In the genomic region with DNA sequence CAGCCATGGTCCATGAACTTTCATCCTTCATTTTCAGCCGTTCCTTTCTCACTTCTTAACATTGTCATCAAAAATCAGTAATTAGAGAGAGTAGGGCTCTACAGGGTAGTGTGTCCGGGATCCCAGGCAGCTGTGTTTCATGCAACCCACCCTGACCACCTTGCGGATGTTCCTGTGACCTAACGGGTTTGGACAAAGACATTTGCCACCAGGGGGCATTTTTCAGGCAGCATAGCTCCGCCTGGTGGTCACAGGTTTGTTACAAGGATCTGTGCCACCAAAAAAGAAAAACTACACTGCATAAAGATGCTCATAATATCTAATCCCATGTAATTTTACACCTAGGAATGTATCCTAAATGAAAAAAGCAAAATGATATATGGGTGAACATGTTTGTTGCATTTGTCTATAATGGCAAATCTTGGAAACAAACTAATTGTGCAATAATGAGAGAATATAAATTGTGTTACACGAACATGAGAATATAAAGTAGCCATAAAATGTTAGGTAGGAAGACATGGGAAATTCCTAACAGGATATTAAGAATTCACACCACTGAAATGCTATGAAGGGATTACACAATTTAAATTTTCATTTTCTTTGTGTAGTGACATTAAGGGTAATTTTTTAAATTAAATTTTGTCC, we compare ENCODE assay signal across 8 cellular contexts.
DNase-seq lines count a peak whose midpoint lies in the region; ATAC-seq and TF ChIP-seq lines count a peak whose summit lies in the region.

No MANE protein-coding gene starts in this region.

- peaks cover 0 to 2% (median 0%) of the 10 kb centered on the region in 3 donors for H3K36me3 Mint-ChIP-seq in CD8-positive, alpha-beta memory T cell

- no peaks in the 10 kb centered on the region for H3K9me2 ChIP-seq in GM23248 (ENCODE audit: insufficient read depth)

- no peaks in the 10 kb centered on the region for H3K4me1 ChIP-seq in CD8-positive, alpha-beta memory T cell (ENCODE audit: insufficient read depth, low read length)
- H3K4me1 ChIP-seq in GM23248 (ENCODE audit: insufficient read depth) (peaks cover 9% of the 10 kb centered on the region; the same call in 1 of the 2 replicates), sigmoid colon (no peaks in the 10 kb centered on the region)

- no peak overlapping the region for H3K4me2 ChIP-seq in GM23248 (ENCODE audit: unreplicated experiment)

- no peaks in the 10 kb centered on the region for H3K9me3 Mint-ChIP-seq in CD8-positive, alpha-beta memory T cell

- no peaks in the 10 kb centered on the region for H3K36me3 ChIP-seq in CD8-positive, alpha-beta memory T cell (ENCODE audit: insufficient read depth, low read length)
- H3K36me3 ChIP-seq in GM23248 (ENCODE audit: low read depth): no peaks in the 10 kb centered on the region
- no peaks in the 10 kb centered on the region for H3K36me3 ChIP-seq in sigmoid colon

- H4K20me1 ChIP-seq in GM23248 (ENCODE audit: insufficient read depth): no peaks in the 10 kb centered on the region

- peaks cover 3 to 14% (median 4%) of the 10 kb centered on the region in 3 donors for H3K4me1 Mint-ChIP-seq in CD8-positive, alpha-beta memory T cell

- no peaks in the 10 kb centered on the region for H3F3A ChIP-seq in GM23248 (ENCODE audit: insufficient read depth)

- no peak overlapping the region for H3K27ac Mint-ChIP-seq in CD8-positive, alpha-beta memory T cell

- no peak for TF ChIP-seq EP300 in sigmoid colon (IDR thresholded peaks at IDR 0.05)

- in situ Hi-C loops in GM23248 (cut with MboI): no loop called here

- peak in 4 of 5 donors; percentile 6 to 12 (median 8) for DNase-seq in CD8-positive, alpha-beta memory T cell
- DNase-seq in GM23248: peak; percentile 79
- DNase-seq in NCI-H748 treated with DMSO at 0.1 percent for 48 hours (lab: John Stamatoyannopoulos, UW): peak; percentile 41
- peak; percentile 37 for DNase-seq in activated T-cell treated with anti-CD3 and anti-CD28 coated beads for 24 hours (ENCODE audit: low read depth)
- peak; percentile 33 to 74 for DNase-seq in foreskin fibroblast
- no peak for DNase-seq in sigmoid colon
- no peak for DNase-seq in NCI-H2081 treated with DMSO at 0.1 percent for 48 hours (lab: John Stamatoyannopoulos, UW)

- no peak overlapping the region for H2AFZ ChIP-seq in GM23248

- no peak overlapping the region for H3K9ac ChIP-seq in GM23248

- no peak overlapping the region for H3K27ac ChIP-seq in CD8-positive, alpha-beta memory T cell (ENCODE audit: low read depth, low read length)
- H3K27ac ChIP-seq in GM23248: no peak overlapping the region
- no peak overlapping the region for H3K27ac ChIP-seq in sigmoid colon

- intact Hi-C loops in sigmoid colon (cut with DNase I): loop anchor here (10.0 kb wide), 1 partner anchor 108 kb away; no protein-coding TSS in a partner anchor

- peak; percentile 99 for TF ChIP-seq CTCF in foreskin fibroblast (IDR thresholded peaks at IDR 0.05; ENCODE audit: low read depth, low read length)
- peak in 3 of 4 experiments; percentile 65 to 75 (median 71) for TF ChIP-seq CTCF in sigmoid colon (IDR thresholded peaks at IDR 0.05)

- CTCF ChIA-PET in CD8-positive, alpha-beta memory T cell (lab: Charles Lee): interaction anchor here (1.1 kb wide), 5 partner anchors 9 to 73 kb away, joined by 3 to 4 read pairs (median 4); no protein-coding TSS in a partner anchor

- no peaks in the 10 kb centered on the region for H3K9me3 ChIP-seq in CD8-positive, alpha-beta memory T cell (ENCODE audit: low read length)
- H3K9me3 ChIP-seq in GM23248 (ENCODE audit: low read depth) (no peaks in the 10 kb centered on the region), sigmoid colon (no peaks in the 10 kb centered on the region)

- POLR2A ChIA-PET in CD8-positive, alpha-beta memory T cell (lab: Charles Lee): no interaction called here

- peaks cover 7 to 11% of the 10 kb centered on the region in 2 donors for H3K27me3 Mint-ChIP-seq in CD8-positive, alpha-beta memory T cell

- peak overlapping the region in 1 of 7 donors; percentile 23 for H3K4me3 Mint-ChIP-seq in CD8-positive, alpha-beta memory T cell

- no peak for TF ChIP-seq POLR2A in sigmoid colon (IDR thresholded peaks at IDR 0.05)

- no peaks in the 10 kb centered on the region for H3K79me2 ChIP-seq in GM23248 (ENCODE audit: insufficient read depth)

- no peak for ATAC-seq in HG03469 (IDR thresholded peaks at IDR 0.05; ENCODE audit: unreplicated experiment)

- no peak overlapping the region for H3K4me3 ChIP-seq in CD8-positive, alpha-beta memory T cell (ENCODE audit: low read length)
- H3K4me3 ChIP-seq in GM23248: no peak overlapping the region
- H3K4me3 ChIP-seq in foreskin fibroblast (ENCODE audit: low read depth in 1 of 2, low read length in 2 of 2): no peak overlapping the region
- no peak overlapping the region for H3K4me3 ChIP-seq in sigmoid colon

- no peaks in the 10 kb centered on the region for H3K27me3 ChIP-seq in CD8-positive, alpha-beta memory T cell (ENCODE audit: insufficient read depth, low read length, poor library complexity, severe bottlenecking)
- no peaks in the 10 kb centered on the region for H3K27me3 ChIP-seq in GM23248 (replicated peaks; ENCODE audit: insufficient read depth)
- H3K27me3 ChIP-seq in sigmoid colon: no peaks in the 10 kb centered on the region

- 49 to 57% methylated on average over 6 of the region's 6 CpGs for WGBS in GM23248 (ENCODE audit: low coverage in 1 of 2, low lambda C conversion rate in 2 of 2, missing lambda C conversion rate in 2 of 2), 2 experiments
- 23 to 49% methylated on average over 6 of the region's 6 CpGs for WGBS in sigmoid colon, 2 donors

Comparison
In these comparisons a context has a peak if more than half of its experiments do, and no peak if none do; other contexts are left out.
1. DNase-seq: peak in CD8-positive, alpha-beta memory T cell (4 of 5), GM23248 (single experiment), NCI-H748 treated with DMSO at 0.1 percent for 48 hours (single experiment), activated T-cell treated with anti-CD3 and anti-CD28 coated beads for 24 hours (single experiment) and foreskin fibroblast (2 of 2); none in sigmoid colon (single experiment) and NCI-H2081 treated with DMSO at 0.1 percent for 48 hours (single experiment).